8 cellular contexts compared by ENCODE assay signal in genomic region chr5:10248378-10249260, GRCh38. TPM values are rescaled to one million over a fixed set of nuclear protein-coding genes. Genes with fewer than 3 reads are reported as not detected.
DNase-seq lines count a peak whose midpoint lies in the region; ATAC-seq and TF ChIP-seq lines count a peak whose summit lies in the region.

No MANE protein-coding gene starts in this region.

- H3K4me1 Mint-ChIP-seq in activated T-cell treated with anti-CD3 and anti-CD28 coated beads, Interleukin-2, amount 50 U/mL, for 4 hours (ENCODE audit: low read depth) = peaks cover 40% of the 10 kb centered on the region
- peaks cover 37% of the 10 kb centered on the region for H3K4me1 Mint-ChIP-seq in activated CD8-positive, alpha-beta T cell treated with anti-CD3 and anti-CD28 coated beads, Interleukin-2, amount 10 ng/mL, durations not matched to agents 7 days and 5 days (ENCODE audit: low read depth)

- WGBS in suprapubic skin = 63% methylated on average over 29 of the region's 29 CpGs
- 62 to 64% methylated on average over 29 of the region's 29 CpGs for WGBS in aorta, 2 donors

- peak overlapping the region; percentile 99 for H3K27ac Mint-ChIP-seq in activated CD8-positive, alpha-beta T cell treated with anti-CD3 and anti-CD28 coated beads, Interleukin-2, amount 10 ng/mL, durations not matched to agents 7 days and 5 days

- H3K4me3 ChIP-seq in iPS-15b (ENCODE audit: low read depth, low read length) = peak overlapping the region; percentile 78
- peak overlapping the region; percentile 93 for H3K4me3 ChIP-seq in suprapubic skin
- peak overlapping the region in 1 of 2 donors; percentile 78 for H3K4me3 ChIP-seq in aorta (ENCODE audit: low read length in 2 of 2)

- CTCF ChIA-PET in activated CD8-positive, alpha-beta T cell treated with anti-CD3 and anti-CD28 coated beads, Interleukin-2, amount 10 ng/mL, durations not matched to agents 7 days and 5 days (lab: Charles Lee) = interaction anchor here (0.9 to 1.4 kb wide), 2 partner anchors 16 to 359 kb away, joined by 3 read pairs; no protein-coding TSS in a partner anchor

- H3K9me3 ChIP-seq in iPS-15b (ENCODE audit: control insufficient read depth, insufficient read depth, low read length) (no peaks in the 10 kb centered on the region), suprapubic skin (no peaks in the 10 kb centered on the region), aorta (ENCODE audit: control insufficient read depth, low read length) (no peaks in the 10 kb centered on the region)

- H3K4me1 ChIP-seq in iPS-15b (ENCODE audit: control insufficient read depth, insufficient read depth, low read length) = peaks cover 11% of the 10 kb centered on the region
- H3K4me1 ChIP-seq in suprapubic skin = peaks cover 36% of the 10 kb centered on the region
- H3K4me1 ChIP-seq in aorta (ENCODE audit: control insufficient read depth in 1 of 2, insufficient read depth in 2 of 2, low read length in 2 of 2) = peaks cover 0 to 7% of the 10 kb centered on the region in 2 donors

- TF ChIP-seq EP300 in suprapubic skin (IDR thresholded peaks at IDR 0.05) = no peak

- H3K36me3 ChIP-seq in iPS-15b (ENCODE audit: control insufficient read depth, insufficient read depth, low read length) = no peaks in the 10 kb centered on the region
- peaks cover 4% of the 10 kb centered on the region for H3K36me3 ChIP-seq in suprapubic skin
- peaks cover 0 to 1% of the 10 kb centered on the region in 2 donors for H3K36me3 ChIP-seq in aorta (ENCODE audit: control insufficient read depth in 1 of 2, insufficient read depth in 2 of 2, low read length in 1 of 2)

- H3K27ac ChIP-seq in suprapubic skin (peak overlapping the region; percentile 95), aorta (ENCODE audit: low read depth in 1 of 2, low read length in 2 of 2) (no peak overlapping the region)

- no peaks in the 10 kb centered on the region for H3K27me3 Mint-ChIP-seq in activated T-cell treated with anti-CD3 and anti-CD28 coated beads, Interleukin-2, amount 50 U/mL, for 4 hours (ENCODE audit: low read depth)
- H3K27me3 Mint-ChIP-seq in activated CD8-positive, alpha-beta T cell treated with anti-CD3 and anti-CD28 coated beads, Interleukin-2, amount 10 ng/mL, durations not matched to agents 7 days and 5 days (ENCODE audit: low read depth) = no peaks in the 10 kb centered on the region

- no peak for TF ChIP-seq POLR2A in suprapubic skin (IDR thresholded peaks at IDR 0.05)

- peak overlapping the region; percentile 95 for H3K9ac ChIP-seq in iPS-15b (ENCODE audit: low read depth, low read length)

- DNase-seq in activated T-cell treated with anti-CD3 and anti-CD28 coated beads, Interleukin-2, amount 50 U/mL, for 4 hours = no peak
- DNase-seq in activated T-cell treated with anti-CD3 and anti-CD28 coated beads for 4 hours (no peak), suprapubic skin (ENCODE audit: low spot score in 2 of 2) (no peak), aorta (no peak), NCI-H1048 (lab: John Stamatoyannopoulos, UW) (no peak)
- no peak for DNase-seq in activated CD8-positive, alpha-beta T cell treated with anti-CD3 and anti-CD28 coated beads, Interleukin-2, amount 10 ng/mL, durations not matched to agents 7 days and 5 days

- POLR2A ChIA-PET in activated CD8-positive, alpha-beta T cell treated with anti-CD3 and anti-CD28 coated beads, Interleukin-2, amount 10 ng/mL, durations not matched to agents 7 days and 5 days (lab: Charles Lee) = interaction anchor here (1.2 to 2.2 kb wide), 3 partner anchors 15 to 386 kb away, joined by 3 to 17 read pairs (median 3); partner anchors contain the start of gene MARCHF6

- no peaks in the 10 kb centered on the region for H3K9me3 Mint-ChIP-seq in activated T-cell treated with anti-CD3 and anti-CD28 coated beads, Interleukin-2, amount 50 U/mL, for 4 hours
- no peaks in the 10 kb centered on the region for H3K9me3 Mint-ChIP-seq in activated CD8-positive, alpha-beta T cell treated with anti-CD3 and anti-CD28 coated beads, Interleukin-2, amount 10 ng/mL, durations not matched to agents 7 days and 5 days (ENCODE audit: insufficient read depth)

- H3K27me3 ChIP-seq in iPS-15b (ENCODE audit: control insufficient read depth, insufficient read depth, low read length) (no peaks in the 10 kb centered on the region), suprapubic skin (no peaks in the 10 kb centered on the region), aorta (ENCODE audit: control insufficient read depth in 1 of 2, insufficient read depth in 2 of 2, low read length in 1 of 2) (no peaks in the 10 kb centered on the region)

- H3K4me3 Mint-ChIP-seq in activated T-cell treated with anti-CD3 and anti-CD28 coated beads, Interleukin-2, amount 50 U/mL, for 4 hours = peak overlapping the region; percentile 94
- peak overlapping the region; percentile 84 for H3K4me3 Mint-ChIP-seq in activated CD8-positive, alpha-beta T cell treated with anti-CD3 and anti-CD28 coated beads, Interleukin-2, amount 10 ng/mL, durations not matched to agents 7 days and 5 days

- ATAC-seq in activated T-cell treated with anti-CD3 and anti-CD28 coated beads, Interleukin-2, amount 50 U/mL, for 4 hours = no peak
- ATAC-seq in HG03066 (IDR thresholded peaks at IDR 0.05; ENCODE audit: low read depth, unreplicated experiment) = peak; percentile 6
- no peak for ATAC-seq in activated CD8-positive, alpha-beta T cell treated with anti-CD3 and anti-CD28 coated beads, Interleukin-2, amount 10 ng/mL, durations not matched to agents 7 days and 5 days
- no peak for ATAC-seq in aorta (ENCODE audit: low FRiP score)

- no peak for TF ChIP-seq CTCF in suprapubic skin (IDR thresholded peaks at IDR 0.05)

- H3K36me3 Mint-ChIP-seq in activated T-cell treated with anti-CD3 and anti-CD28 coated beads, Interleukin-2, amount 50 U/mL, for 4 hours (ENCODE audit: insufficient read depth) = peaks cover 15% of the 10 kb centered on the region
- H3K36me3 Mint-ChIP-seq in activated CD8-positive, alpha-beta T cell treated with anti-CD3 and anti-CD28 coated beads, Interleukin-2, amount 10 ng/mL, durations not matched to agents 7 days and 5 days (ENCODE audit: low read depth) = peaks cover 26% of the 10 kb centered on the region

- intact Hi-C loops in aorta (cut with DNase I) = loop anchor here (5.0 to 10.0 kb wide), 2 partner anchors 706 to 1794 kb away; no protein-coding TSS in a partner anchor

RNA-seq across cellular contexts. Expression of gene ATPSCKMT, which starts 1.1 kb away (rescaled TPM):
- total RNA-seq in activated T-cell treated with anti-CD3 and anti-CD28 coated beads, Interleukin-2, amount 50 U/mL, for 4 hours = 10 to 100 TPM; 25.3 to 32.5 (median 27.7) TPM
- total RNA-seq in activated CD8-positive, alpha-beta T cell treated with anti-CD3 and anti-CD28 coated beads, Interleukin-2, amount 10 ng/mL, durations not matched to agents 7 days and 5 days = 10 to 100 TPM; 18.1 to 21.1 TPM
- total RNA-seq in suprapubic skin (10 to 100 TPM in 3 of 4 donors, 1 to 10 TPM in 1; 6.1 to 29.3 (median 20.6) TPM), aorta (10 to 100 TPM in 1 of 2 donors, 1 to 10 TPM in 1; 6.8 to 13.2 TPM)
- 10 to 100 TPM in 1 of 2 donors, 1 to 10 TPM in 1; 9.9 to 10.8 TPM for polyA plus RNA-seq in aorta

RNA-seq across cellular contexts. Expression of gene CCT5, which starts 1.5 kb away (rescaled TPM):
- 100 to 1,000 TPM; 597 to 728 (median 646) TPM for total RNA-seq in activated T-cell treated with anti-CD3 and anti-CD28 coated beads, Interleukin-2, amount 50 U/mL, for 4 hours
- 100 to 1,000 TPM; 319 to 322 TPM for total RNA-seq in activated CD8-positive, alpha-beta T cell treated with anti-CD3 and anti-CD28 coated beads, Interleukin-2, amount 10 ng/mL, durations not matched to agents 7 days and 5 days
- total RNA-seq in suprapubic skin = 100 to 1,000 TPM in 3 of 4 donors, 10 to 100 TPM in 1; 65.8 to 154 (median 142) TPM
- 100 to 1,000 TPM in 1 of 2 donors, 10 to 100 TPM in 1; 84.4 to 104 TPM for total RNA-seq in aorta
- polyA plus RNA-seq in aorta = 10 to 100 TPM; 72.1 to 74.9 TPM

RNA-seq across cellular contexts. Expression of gene CMBL, which starts 59.1 kb away (rescaled TPM):
- under 1 TPM; 0.76 to 0.94 (median 0.90) TPM for total RNA-seq in activated T-cell treated with anti-CD3 and anti-CD28 coated beads, Interleukin-2, amount 50 U/mL, for 4 hours
- total RNA-seq in activated CD8-positive, alpha-beta T cell treated with anti-CD3 and anti-CD28 coated beads, Interleukin-2, amount 10 ng/mL, durations not matched to agents 7 days and 5 days = 1 to 10 TPM; 1.6 to 1.9 TPM
- total RNA-seq in suprapubic skin (1 to 10 TPM in 3 of 4 donors, under 1 TPM in 1; 0.93 to 4.8 (median 2.7) TPM), aorta (10 to 100 TPM in 1 of 2 donors, 1 to 10 TPM in 1; 7.5 to 20.2 TPM)
- 10 to 100 TPM; 19.5 to 76.4 TPM for polyA plus RNA-seq in aorta
